Comparison of ENCODE assay signal across 9 cellular contexts in the genomic region with DNA sequence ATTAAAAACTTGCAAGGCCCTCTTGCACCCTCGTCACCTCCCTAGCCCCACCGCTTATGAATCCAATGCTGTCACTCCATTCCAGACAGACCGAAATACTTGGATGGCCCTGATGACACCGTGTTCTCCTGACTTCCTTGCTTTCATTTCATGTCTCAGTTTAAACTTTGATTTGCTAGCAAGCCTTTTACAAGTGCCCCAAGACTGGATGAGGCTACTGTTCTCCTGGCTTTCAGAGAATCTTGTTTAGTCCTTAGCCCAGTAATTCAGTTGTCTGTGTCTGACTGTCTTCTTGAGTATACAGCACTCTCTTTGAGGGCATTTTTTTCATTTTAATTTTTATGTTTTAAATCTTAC. TPM values are rescaled to one million over a fixed set of nuclear protein-coding genes. Genes with fewer than 3 reads are reported as not detected.
DNase-seq lines count a peak whose midpoint lies in the region; ATAC-seq and TF ChIP-seq lines count a peak whose summit lies in the region.
"Had no signal": no experiment of that assay in that cellular context is flagged by ENCODE, and none has a peak within 500 bp of the region (broad histone marks: within the 10 kb centered on the region; RNA-seq: fewer than 3 reads in every experiment).

No MANE protein-coding gene starts in this region.

- H3K4me3 Mint-ChIP-seq in naive thymus-derived CD8-positive, alpha-beta T cell, result peak overlapping the region; percentile 25 to 100 (median 76)

- H3K27ac ChIP-seq in brain microvascular endothelial cell, result peak overlapping the region; percentile 39
- H3K27ac ChIP-seq: KMS-11 had no signal

- TF ChIP-seq CTCF in brain microvascular endothelial cell (IDR thresholded peaks at IDR 0.05; ENCODE audit: low read depth, low read length, missing control alignments), result no peak

- no peaks in the 10 kb centered on the region for H3K9me3 Mint-ChIP-seq in naive thymus-derived CD8-positive, alpha-beta T cell

- DNase-seq in brain microvascular endothelial cell (peak; percentile 9), HAP-1 (ENCODE audit: low spot score in 2 of 2) (no peak), HT-29 (ENCODE audit: low spot score) (no peak), DMS153 treated with DMSO at 0.1 percent for 48 hours (lab: John Stamatoyannopoulos, UW; ENCODE audit: unreplicated experiment) (no peak), NCI-H1048 (lab: John Stamatoyannopoulos, UW) (no peak)
- peak in 2 of 10 donors; percentile 11 to 22 for DNase-seq in naive thymus-derived CD8-positive, alpha-beta T cell

- no peaks in the 10 kb centered on the region for H3K9me3 ChIP-seq in HAP-1

- POLR2A ChIA-PET in naive thymus-derived CD8-positive, alpha-beta T cell (lab: Charles Lee), result interaction anchor here (0.7 to 1.1 kb wide), 2 partner anchors 25 to 26 kb away, joined by 3 to 5 read pairs; no protein-coding TSS in a partner anchor

- H3K27ac Mint-ChIP-seq in naive thymus-derived CD8-positive, alpha-beta T cell, result peak overlapping the region; percentile 72 to 100 (median 89)

- H3K27me3 Mint-ChIP-seq in naive thymus-derived CD8-positive, alpha-beta T cell, result no peaks in the 10 kb centered on the region

- H3K27me3 ChIP-seq in brain microvascular endothelial cell (replicated peaks), result no peaks in the 10 kb centered on the region
- H3K27me3 ChIP-seq in HAP-1 (ENCODE audit: low read depth), result no peaks in the 10 kb centered on the region

- ATAC-seq in GM19035 (IDR thresholded peaks at IDR 0.05; ENCODE audit: unreplicated experiment) (peak; percentile 6), HG03064 (IDR thresholded peaks at IDR 0.05; ENCODE audit: low read depth, unreplicated experiment) (peak; percentile 7)
- peak; percentile 7 to 32 for ATAC-seq in naive thymus-derived CD8-positive, alpha-beta T cell

- H3K4me1 ChIP-seq in HAP-1, result no peaks in the 10 kb centered on the region

- in situ Hi-C loops in brain microvascular endothelial cell (cut with HindIII; ENCODE audit: low pct_ligation_motif_present, low sequenced_read_pairs) (no loop called here), HAP-1 (cut with MboI; ENCODE audit: low sequenced_read_pairs) (no loop called here)

- peaks cover 18 to 57% (median 54%) of the 10 kb centered on the region in 4 donors for H3K4me1 Mint-ChIP-seq in naive thymus-derived CD8-positive, alpha-beta T cell

- peaks cover 0 to 14% (median 0%) of the 10 kb centered on the region in 3 donors for H3K36me3 Mint-ChIP-seq in naive thymus-derived CD8-positive, alpha-beta T cell

- H3K4me3 ChIP-seq in brain microvascular endothelial cell (ENCODE audit: low read depth, low read length) (no peak overlapping the region), HAP-1 (no peak overlapping the region)

- H3K36me3 ChIP-seq in brain microvascular endothelial cell (replicated peaks), result no peaks in the 10 kb centered on the region
- no peaks in the 10 kb centered on the region for H3K36me3 ChIP-seq in HAP-1 (replicated peaks)

RNA-seq across cellular contexts. Expression of gene IFI44L, which starts 0.8 kb away (rescaled TPM):
- under 1 TPM; 0.34 to 0.69 TPM for total RNA-seq in naive thymus-derived CD8-positive, alpha-beta T cell
- polyA plus RNA-seq in naive thymus-derived CD8-positive, alpha-beta T cell, result 1 to 10 TPM; 2.2 to 7.0 (median 5.2) TPM
- total RNA-seq in HT-29 (2014; rRNA removed; shearing (Covaris generic)), result 1.4 and 1.6 TPM in 2 replicates

RNA-seq across cellular contexts. Expression of gene IFI44, which starts 30.2 kb away (rescaled TPM):
- total RNA-seq in naive thymus-derived CD8-positive, alpha-beta T cell, result 10 to 100 TPM; 26.3 to 27.9 TPM
- polyA plus RNA-seq in naive thymus-derived CD8-positive, alpha-beta T cell, result 10 to 100 TPM in 1 of 3 donors, 1 to 10 TPM in 2; 6.9 to 13.9 (median 8.9) TPM
- 12.2 and 24.6 TPM in 2 replicates for total RNA-seq in HT-29 (2014; rRNA removed; shearing (Covaris generic))
